In the genomic region with DNA sequence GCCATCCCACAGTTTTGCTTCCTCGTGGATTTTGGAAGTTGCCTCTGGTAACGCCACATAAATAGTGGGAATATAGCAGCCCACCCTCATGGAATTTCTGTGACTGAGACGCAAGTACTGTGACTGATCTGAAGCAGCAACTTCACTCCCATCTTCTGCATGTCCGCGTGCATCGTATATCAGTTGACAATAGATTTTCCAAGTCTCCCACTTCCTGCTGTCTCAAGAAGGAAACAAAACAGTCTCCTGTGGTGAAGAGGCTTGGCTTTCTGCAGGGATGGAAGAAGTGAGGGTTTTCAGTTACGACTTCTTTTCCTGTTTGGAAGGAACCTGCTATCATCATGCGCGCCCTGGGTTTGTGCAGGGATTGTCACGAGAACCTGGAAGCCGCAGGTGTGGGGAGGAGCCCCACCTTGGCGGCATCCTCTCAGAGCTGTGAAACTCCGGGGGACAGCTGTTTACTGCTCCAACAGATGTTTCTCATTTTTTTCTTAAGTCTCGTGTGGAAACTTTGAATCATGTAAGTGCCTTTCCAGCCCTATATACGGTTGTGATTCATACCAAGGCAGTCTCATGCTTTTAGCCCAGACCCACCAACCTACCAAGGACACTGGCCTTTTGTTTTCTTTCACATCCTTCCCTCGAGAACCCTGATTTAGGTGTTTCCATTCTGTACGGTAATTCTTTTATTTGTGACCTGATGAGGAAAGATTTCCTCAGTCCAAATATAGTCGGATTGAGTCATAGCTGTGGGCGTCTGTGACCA, we compare ENCODE assay signal across 8 cellular contexts. TPM values are rescaled to one million over a fixed set of nuclear protein-coding genes. Genes with fewer than 3 reads are reported as not detected.
DNase-seq lines count a peak whose midpoint lies in the region; ATAC-seq and TF ChIP-seq lines count a peak whose summit lies in the region.

No MANE protein-coding gene starts in this region.

- peaks cover 14 to 31% (median 18%) of the 10 kb centered on the region in 4 donors for H3K4me1 Mint-ChIP-seq in CD4-positive, CD25-positive, alpha-beta regulatory T cell

- no peak overlapping the region for H3K27ac ChIP-seq in CD4-positive, CD25-positive, alpha-beta regulatory T cell (ENCODE audit: insufficient read depth, low read length, poor library complexity, severe bottlenecking)
- H3K27ac ChIP-seq in OCI-LY1 (ENCODE audit: low read depth, low read length, poor library complexity, severe bottlenecking) (peak overlapping the region; percentile 79), psoas muscle (no peak overlapping the region)

- H3K9me2 ChIP-seq in OCI-LY1 (ENCODE audit: low read depth, low read length), result no peaks in the 10 kb centered on the region

- peak in 1 of 3 donors; percentile 35 for DNase-seq in CD4-positive, CD25-positive, alpha-beta regulatory T cell
- DNase-seq in astrocyte of the hippocampus (ENCODE audit: low read depth, low spot score), result peak; percentile 30
- DNase-seq in psoas muscle, result no peak
- DNase-seq in NCI-H524 (lab: John Stamatoyannopoulos, UW), result no peak
- DNase-seq in HPDE6-E6E7 (ENCODE audit: extremely low spot score), result no peak
- no peak for DNase-seq in NCI-H128 (lab: John Stamatoyannopoulos, UW; ENCODE audit: unreplicated experiment)

- no peak overlapping the region for H3K4me3 ChIP-seq in CD4-positive, CD25-positive, alpha-beta regulatory T cell (ENCODE audit: low read depth, low read length)
- H3K4me3 ChIP-seq in OCI-LY1 (ENCODE audit: low read depth, low read length, poor library complexity, severe bottlenecking) (no peak overlapping the region), psoas muscle (no peak overlapping the region)

- no peaks in the 10 kb centered on the region for H3K27me3 ChIP-seq in CD4-positive, CD25-positive, alpha-beta regulatory T cell (ENCODE audit: control insufficient read depth, insufficient read depth, low read length)
- H3K27me3 ChIP-seq in OCI-LY1 (ENCODE audit: insufficient read depth, low read length) (no peaks in the 10 kb centered on the region), psoas muscle (ENCODE audit: insufficient read depth in 3 of 3, low read length in 2 of 3) (no peaks in the 10 kb centered on the region)

- H3K9me3 Mint-ChIP-seq in CD4-positive, CD25-positive, alpha-beta regulatory T cell, result peaks cover 0 to 16% (median 0%) of the 10 kb centered on the region in 7 donors

- peaks cover 16% of the 10 kb centered on the region for H3K36me3 Mint-ChIP-seq in CD4-positive, CD25-positive, alpha-beta regulatory T cell

- H3K79me2 ChIP-seq in OCI-LY1 (ENCODE audit: insufficient read depth, low read length), result no peaks in the 10 kb centered on the region

- no peak overlapping the region for H2AFZ ChIP-seq in OCI-LY1 (ENCODE audit: low read length)

- H3K9ac ChIP-seq in OCI-LY1 (ENCODE audit: low read length), result peak overlapping the region; percentile 8; the same call in 1 of the 2 replicates

- H3K4me2 ChIP-seq in OCI-LY1 (ENCODE audit: low read length), result peak overlapping the region; percentile 20; the same call in 1 of the 2 replicates

- TF ChIP-seq CTCF in OCI-LY1 (IDR thresholded peaks at IDR 0.05; ENCODE audit: low read length), result no peak
- TF ChIP-seq CTCF in psoas muscle (IDR thresholded peaks at IDR 0.05), result no peak

- ATAC-seq in CD4-positive, CD25-positive, alpha-beta regulatory T cell (ENCODE audit: low read depth in 2 of 2), result no peak
- peak in 3 of 4 donors; percentile 28 to 38 (median 31) for ATAC-seq in psoas muscle
- ATAC-seq in HG02970 (IDR thresholded peaks at IDR 0.05; ENCODE audit: low FRiP score, unreplicated experiment), result no peak

- H3K36me3 ChIP-seq in CD4-positive, CD25-positive, alpha-beta regulatory T cell (ENCODE audit: control insufficient read depth, insufficient read depth, low read length), result peaks cover 11% of the 10 kb centered on the region
- H3K36me3 ChIP-seq in OCI-LY1 (ENCODE audit: insufficient read depth, low read length) (0 out of 2 replicates have a peak, but pooled peaks cover 3% of the 10 kb centered on the region), psoas muscle (ENCODE audit: insufficient read depth in 1 of 2, low read depth in 1 of 2) (no peaks in the 10 kb centered on the region)

- peak overlapping the region in 2 of 3 donors; percentile 38 to 60 for H3K27ac Mint-ChIP-seq in CD4-positive, CD25-positive, alpha-beta regulatory T cell

- 42 to 52% (median 51%) methylated on average over 19 of the region's 19 CpGs for WGBS in psoas muscle, 3 donors

- peaks cover 3 to 6% of the 10 kb centered on the region in 2 experiments for H3K9me3 ChIP-seq in CD4-positive, CD25-positive, alpha-beta regulatory T cell (ENCODE audit: control insufficient read depth in 2 of 2, low read length in 2 of 2)
- H3K9me3 ChIP-seq in OCI-LY1 (ENCODE audit: low read length) (no peaks in the 10 kb centered on the region), psoas muscle (peaks cover 2% of the 10 kb centered on the region)

- H3K4me3 Mint-ChIP-seq in CD4-positive, CD25-positive, alpha-beta regulatory T cell, result peak overlapping the region in 2 of 4 donors; percentile 19 to 45

- intact Hi-C loops in psoas muscle (cut with DNase I), result loop anchor here (2.0 to 5.0 kb wide), 2 partner anchors 137 to 138 kb away; no protein-coding TSS in a partner anchor

- H4K20me1 ChIP-seq in OCI-LY1 (ENCODE audit: insufficient read depth, low read length), result no peaks in the 10 kb centered on the region

- no peaks in the 10 kb centered on the region for H3F3A ChIP-seq in OCI-LY1 (ENCODE audit: insufficient read depth, low read length)

- H3K27me3 Mint-ChIP-seq in CD4-positive, CD25-positive, alpha-beta regulatory T cell, result no peaks in the 10 kb centered on the region

- peaks cover 19% of the 10 kb centered on the region for H3K4me1 ChIP-seq in CD4-positive, CD25-positive, alpha-beta regulatory T cell (ENCODE audit: control insufficient read depth, insufficient read depth, low read length, poor library complexity, severe bottlenecking)
- H3K4me1 ChIP-seq in OCI-LY1 (ENCODE audit: insufficient read depth, low read length, severe bottlenecking), result peaks cover 34% of the 10 kb centered on the region
- peaks cover 17% of the 10 kb centered on the region for H3K4me1 ChIP-seq in psoas muscle

RNA-seq across cellular contexts. Expression of a gene that starts 57.5 kb away (rescaled TPM):
- 5.1 TPM for total RNA-seq in CD4-positive, CD25-positive, alpha-beta regulatory T cell
- 1 to 10 TPM; 2.5 to 5.9 (median 5.2) TPM for polyA plus RNA-seq in CD4-positive, CD25-positive, alpha-beta regulatory T cell
- total RNA-seq in psoas muscle, result 100 to 1,000 TPM in 2 of 4 donors, 10 to 100 TPM in 2; 80.3 to 197 (median 117) TPM
- polyA plus RNA-seq in psoas muscle, result 100 to 1,000 TPM; 128 to 152 (median 136) TPM

Comparison
In these comparisons a context has a peak if more than half of its experiments do, and no peak if none do; other contexts are left out.
1. ATAC-seq: peak in psoas muscle (3 of 4); none in CD4-positive, CD25-positive, alpha-beta regulatory T cell (0 of 2) and HG02970 (single experiment).
2. RNA of a gene that starts 57.5 kb away (total RNA-seq): 80.3 to 197 TPM in psoas muscle; 5.1 TPM in CD4-positive, CD25-positive, alpha-beta regulatory T cell (single experiment); every median in the first group is over 10 times any median in the second.